In genomic region chr13:90105881-90106496, GRCh38 we compare ENCODE assay signal across 16 cellular contexts.
DNase-seq lines count a peak whose midpoint lies in the region; ATAC-seq and TF ChIP-seq lines count a peak whose summit lies in the region.
"Had no signal": no experiment of that assay in that cellular context is flagged by ENCODE, and none has a peak within 500 bp of the region (broad histone marks: within the 10 kb centered on the region; RNA-seq: fewer than 3 reads in every experiment).

No MANE protein-coding gene starts in this region.

- H3K27ac ChIP-seq in hepatocyte = no peak overlapping the region
- H3K27ac ChIP-seq: dorsolateral prefrontal cortex, uterus had no signal

- 53% methylated on average over 3 of the region's 3 CpGs for WGBS in hepatocyte (ENCODE audit: low lambda C conversion rate, missing lambda C conversion rate)

- H3K4me3 ChIP-seq in adipocyte (ENCODE audit: low read length) (no peak overlapping the region), hepatocyte (no peak overlapping the region)
- H3K4me3 ChIP-seq: dorsolateral prefrontal cortex, uterus had no signal

- intact Hi-C loops in activated CD4-positive, alpha-beta T cell treated with anti-CD3 and anti-CD28 coated beads, Interleukin-2, amount 10 ng/mL, durations not matched to agents 24 days and 14 days (cut with micrococcal nuclease) = no loop called here

- no peaks in the 10 kb centered on the region for H3K9me2 ChIP-seq in hepatocyte (replicated peaks; ENCODE audit: insufficient read depth)

- H3K4me1 ChIP-seq in adipocyte (ENCODE audit: control insufficient read depth, insufficient read depth, low read length) (peaks cover 2% of the 10 kb centered on the region), hepatocyte (ENCODE audit: insufficient read depth) (no peaks in the 10 kb centered on the region)
- H3K4me1 ChIP-seq: uterus had no signal

- H3K4me2 ChIP-seq in hepatocyte = no peak overlapping the region

- H3K27me3 Mint-ChIP-seq in activated CD4-positive, alpha-beta T cell treated with anti-CD3 and anti-CD28 coated beads, Interleukin-2, amount 10 ng/mL, durations not matched to agents 24 days and 14 days = no peaks in the 10 kb centered on the region

- ATAC-seq in HG03432 (IDR thresholded peaks at IDR 0.05; ENCODE audit: unreplicated experiment) (peak; percentile 57), GM18520 (IDR thresholded peaks at IDR 0.05; ENCODE audit: unreplicated experiment) (no peak)
- ATAC-seq: left ventricle myocardium superior, Right ventricle myocardium inferior had no signal

- H3K27ac Mint-ChIP-seq in activated CD4-positive, alpha-beta T cell treated with anti-CD3 and anti-CD28 coated beads, Interleukin-2, amount 10 ng/mL, durations not matched to agents 24 days and 14 days = no peak overlapping the region

- no peaks in the 10 kb centered on the region for H4K20me1 ChIP-seq in hepatocyte (ENCODE audit: insufficient read depth, poor library complexity, severe bottlenecking)

- no peaks in the 10 kb centered on the region for H3K36me3 ChIP-seq in adipocyte (ENCODE audit: control insufficient read depth, insufficient read depth, low read length, severe bottlenecking)
- H3K36me3 ChIP-seq in hepatocyte (replicated peaks; ENCODE audit: insufficient read depth, low read depth) = no peaks in the 10 kb centered on the region
- H3K36me3 ChIP-seq: uterus had no signal

- H2AFZ ChIP-seq in hepatocyte = no peak overlapping the region

- H3K9me3 ChIP-seq in adipocyte (ENCODE audit: control insufficient read depth, low read length) (peaks cover 4% of the 10 kb centered on the region), hepatocyte (ENCODE audit: low read depth) (no peaks in the 10 kb centered on the region)
- H3K9me3 ChIP-seq: uterus had no signal

- H3K9me3 Mint-ChIP-seq in activated CD4-positive, alpha-beta T cell treated with anti-CD3 and anti-CD28 coated beads, Interleukin-2, amount 10 ng/mL, durations not matched to agents 24 days and 14 days = peaks cover 14% of the 10 kb centered on the region

- no peaks in the 10 kb centered on the region for H3K79me2 ChIP-seq in hepatocyte

- no peaks in the 10 kb centered on the region for H3K4me1 Mint-ChIP-seq in activated CD4-positive, alpha-beta T cell treated with anti-CD3 and anti-CD28 coated beads, Interleukin-2, amount 10 ng/mL, durations not matched to agents 24 days and 14 days

- TF ChIP-seq CTCF in hepatocyte (IDR thresholded peaks at IDR 0.05; ENCODE audit: poor library complexity) = no peak

- H3K4me3 Mint-ChIP-seq in activated CD4-positive, alpha-beta T cell treated with anti-CD3 and anti-CD28 coated beads, Interleukin-2, amount 10 ng/mL, durations not matched to agents 24 days and 14 days = no peak overlapping the region

- H3K27me3 ChIP-seq in adipocyte (replicated peaks; ENCODE audit: control insufficient read depth, insufficient read depth, low read length) (no peaks in the 10 kb centered on the region), hepatocyte (no peaks in the 10 kb centered on the region)
- H3K27me3 ChIP-seq: uterus had no signal

- H3K9ac ChIP-seq in adipocyte (ENCODE audit: low read length) = no peak overlapping the region

- DNase-seq in AG08395 (ENCODE audit: low spot score) (peak; percentile 62), adipocyte (ENCODE audit: low read depth) (peak; percentile 3), iris pigment epithelial cell (ENCODE audit: low read depth) (peak; percentile 41), hepatocyte (ENCODE audit: low spot score) (no peak), NCI-H128 (lab: John Stamatoyannopoulos, UW; ENCODE audit: unreplicated experiment) (no peak)
- DNase-seq in activated CD4-positive, alpha-beta T cell treated with anti-CD3 and anti-CD28 coated beads, Interleukin-2, amount 10 ng/mL, durations not matched to agents 24 days and 14 days = no peak
- DNase-seq: activated CD8-positive, alpha-beta memory T cell treated with anti-CD3 and anti-CD28 coated beads, Interleukin-2, amount 50 U/mL, for 4 hours; dorsolateral prefrontal cortex; left ventricle myocardium superior; MM.1S; NCI-H510A; occipital lobe; uterus had no signal

- H3K36me3 Mint-ChIP-seq in activated CD4-positive, alpha-beta T cell treated with anti-CD3 and anti-CD28 coated beads, Interleukin-2, amount 10 ng/mL, durations not matched to agents 24 days and 14 days (ENCODE audit: low read depth) = no peaks in the 10 kb centered on the region

Comparison
In these comparisons a context has a peak if more than half of its experiments do, and no peak if none do; other contexts are left out.
1. DNase-seq: peak in AG08395 (single experiment), adipocyte (single experiment) and iris pigment epithelial cell (single experiment); none in hepatocyte (single experiment), activated CD4-positive, alpha-beta T cell treated with anti-CD3 and anti-CD28 coated beads, Interleukin-2, amount 10 ng/mL, durations not matched to agents 24 days and 14 days (single experiment) and NCI-H128 (single experiment).